Comparison of ENCODE assay signal across 2 cellular contexts in the genomic region with DNA sequence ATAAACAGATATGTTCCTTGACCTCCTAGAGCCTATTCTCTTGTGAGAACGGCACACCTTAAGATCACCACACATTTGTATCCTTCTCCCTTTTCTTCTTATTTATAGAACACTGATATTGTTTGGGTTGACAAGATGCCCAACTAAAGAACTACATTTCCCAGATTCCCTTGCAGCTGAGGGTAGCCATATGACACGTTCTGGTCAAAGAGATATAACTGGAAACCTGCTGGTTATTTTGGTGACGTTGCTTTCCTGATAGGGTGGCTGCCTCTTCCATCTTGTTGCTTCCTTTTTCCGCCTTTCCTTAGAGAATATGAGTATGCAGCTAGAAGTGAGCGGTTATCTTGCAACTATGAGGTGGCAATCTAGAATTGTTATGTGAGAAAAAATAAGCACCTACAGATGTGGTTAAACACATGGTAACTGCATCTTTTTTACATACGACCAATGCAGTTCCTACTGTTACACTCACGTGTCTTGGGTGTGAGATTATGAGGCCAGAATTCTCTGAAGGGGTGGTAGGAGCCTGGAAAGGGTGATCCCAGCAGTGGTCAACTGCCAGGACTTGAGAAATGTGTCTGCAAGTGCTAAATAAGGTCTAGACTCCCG.
TF ChIP-seq lines count a peak whose summit lies in the region.

No MANE protein-coding gene starts in this region.

TF ChIP-seq in HepG2, 621 proteins besides CTCF, POLR2A, EP300 and RAD21 (continued from another document):
- peak; percentile 68 for TF ChIP-seq ZNF143 (CRISPR knock-in tag; IDR thresholded peaks at IDR 0.05)
- no peak for TF ChIP-seq ZNF878 (CRISPR knock-in tag; IDR thresholded peaks at IDR 0.05)
- TF ChIP-seq NFE2L1 (CRISPR knock-in tag; IDR thresholded peaks at IDR 0.05; ENCODE audit: borderline replicate concordance) = no peak

TF ChIP-seq in GM12878, 131 proteins besides CTCF, POLR2A, EP300 and RAD21 (continued from another document and continues in another):
- TF ChIP-seq PAX5 (IDR thresholded peaks at IDR 0.05; ENCODE audit: borderline replicate concordance, low read depth, low read length) (no peak), EZH2 (IDR thresholded peaks at IDR 0.05; ENCODE audit: borderline replicate concordance, control insufficient read depth, low read depth, low read length) (no peak), ATF7 (IDR thresholded peaks at IDR 0.05; ENCODE audit: low read depth) (no peak), ZNF24 (IDR thresholded peaks at IDR 0.05) (no peak), ZNF217 (IDR thresholded peaks at IDR 0.05) (no peak), MEF2A (IDR thresholded peaks at IDR 0.05; ENCODE audit: insufficient read depth, low read depth, low read length) (no peak), BCL11A (IDR thresholded peaks at IDR 0.05; ENCODE audit: low read depth, low read length) (no peak), HDAC6 (IDR thresholded peaks at IDR 0.05; ENCODE audit: unreplicated experiment) (no peak), RUNX3 (IDR thresholded peaks at IDR 0.05; ENCODE audit: low read length) (peak; percentile 17; the same call in 1 of the 2 replicates), SP1 (IDR thresholded peaks at IDR 0.05; ENCODE audit: low read depth, low read length) (no peak), NR2F1 (conservative IDR thresholded peaks at IDR 0.05) (no peak), SREBF1 (IDR thresholded peaks at IDR 0.05; ENCODE audit: low read length) (no peak), CREM (IDR thresholded peaks at IDR 0.05; ENCODE audit: low read depth) (no peak), SIX5 (IDR thresholded peaks at IDR 0.05; ENCODE audit: low read depth, low read length, severe bottlenecking) (peak; percentile 67), JUNB (IDR thresholded peaks at IDR 0.05) (no peak), PAX8 (IDR thresholded peaks at IDR 0.05) (no peak), STAT3 (IDR thresholded peaks at IDR 0.05; ENCODE audit: low read depth, low read length) (no peak), POLR2AphosphoS2 (IDR thresholded peaks at IDR 0.05; ENCODE audit: low read depth, low read length) (no peak), STAT1 (conservative IDR thresholded peaks at IDR 0.05) (no peak), YY1 (IDR thresholded peaks at IDR 0.05; ENCODE audit: low read depth, low read length) (0 out of 2 replicates have a peak, but pooled peaks have one; percentile 32), HCFC1 (IDR thresholded peaks at IDR 0.05; ENCODE audit: low read length) (peak; percentile 41; the same call in 1 of the 2 replicates), SMAD1 (IDR thresholded peaks at IDR 0.05; ENCODE audit: low read depth, partially characterized antibody) (no peak), BRCA1 (IDR thresholded peaks at IDR 0.05; ENCODE audit: low read depth, low read length) (no peak)
- TF ChIP-seq, protein P1, sequence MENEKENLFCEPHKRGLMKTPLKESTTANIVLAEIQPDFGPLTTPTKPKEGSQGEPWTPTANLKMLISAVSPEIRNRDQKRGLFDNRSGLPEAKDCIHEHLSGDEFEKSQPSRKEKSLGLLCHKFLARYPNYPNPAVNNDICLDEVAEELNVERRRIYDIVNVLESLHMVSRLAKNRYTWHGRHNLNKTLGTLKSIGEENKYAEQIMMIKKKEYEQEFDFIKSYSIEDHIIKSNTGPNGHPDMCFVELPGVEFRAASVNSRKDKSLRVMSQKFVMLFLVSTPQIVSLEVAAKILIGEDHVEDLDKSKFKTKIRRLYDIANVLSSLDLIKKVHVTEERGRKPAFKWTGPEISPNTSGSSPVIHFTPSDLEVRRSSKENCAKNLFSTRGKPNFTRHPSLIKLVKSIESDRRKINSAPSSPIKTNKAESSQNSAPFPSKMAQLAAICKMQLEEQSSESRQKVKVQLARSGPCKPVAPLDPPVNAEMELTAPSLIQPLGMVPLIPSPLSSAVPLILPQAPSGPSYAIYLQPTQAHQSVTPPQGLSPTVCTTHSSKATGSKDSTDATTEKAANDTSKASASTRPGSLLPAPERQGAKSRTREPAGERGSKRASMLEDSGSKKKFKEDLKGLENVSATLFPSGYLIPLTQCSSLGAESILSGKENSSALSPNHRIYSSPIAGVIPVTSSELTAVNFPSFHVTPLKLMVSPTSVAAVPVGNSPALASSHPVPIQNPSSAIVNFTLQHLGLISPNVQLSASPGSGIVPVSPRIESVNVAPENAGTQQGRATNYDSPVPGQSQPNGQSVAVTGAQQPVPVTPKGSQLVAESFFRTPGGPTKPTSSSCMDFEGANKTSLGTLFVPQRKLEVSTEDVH (IDR thresholded peaks at IDR 0.05; ENCODE audit: low read depth, partially characterized antibody) = no peak
- TF ChIP-seq, protein P2, sequence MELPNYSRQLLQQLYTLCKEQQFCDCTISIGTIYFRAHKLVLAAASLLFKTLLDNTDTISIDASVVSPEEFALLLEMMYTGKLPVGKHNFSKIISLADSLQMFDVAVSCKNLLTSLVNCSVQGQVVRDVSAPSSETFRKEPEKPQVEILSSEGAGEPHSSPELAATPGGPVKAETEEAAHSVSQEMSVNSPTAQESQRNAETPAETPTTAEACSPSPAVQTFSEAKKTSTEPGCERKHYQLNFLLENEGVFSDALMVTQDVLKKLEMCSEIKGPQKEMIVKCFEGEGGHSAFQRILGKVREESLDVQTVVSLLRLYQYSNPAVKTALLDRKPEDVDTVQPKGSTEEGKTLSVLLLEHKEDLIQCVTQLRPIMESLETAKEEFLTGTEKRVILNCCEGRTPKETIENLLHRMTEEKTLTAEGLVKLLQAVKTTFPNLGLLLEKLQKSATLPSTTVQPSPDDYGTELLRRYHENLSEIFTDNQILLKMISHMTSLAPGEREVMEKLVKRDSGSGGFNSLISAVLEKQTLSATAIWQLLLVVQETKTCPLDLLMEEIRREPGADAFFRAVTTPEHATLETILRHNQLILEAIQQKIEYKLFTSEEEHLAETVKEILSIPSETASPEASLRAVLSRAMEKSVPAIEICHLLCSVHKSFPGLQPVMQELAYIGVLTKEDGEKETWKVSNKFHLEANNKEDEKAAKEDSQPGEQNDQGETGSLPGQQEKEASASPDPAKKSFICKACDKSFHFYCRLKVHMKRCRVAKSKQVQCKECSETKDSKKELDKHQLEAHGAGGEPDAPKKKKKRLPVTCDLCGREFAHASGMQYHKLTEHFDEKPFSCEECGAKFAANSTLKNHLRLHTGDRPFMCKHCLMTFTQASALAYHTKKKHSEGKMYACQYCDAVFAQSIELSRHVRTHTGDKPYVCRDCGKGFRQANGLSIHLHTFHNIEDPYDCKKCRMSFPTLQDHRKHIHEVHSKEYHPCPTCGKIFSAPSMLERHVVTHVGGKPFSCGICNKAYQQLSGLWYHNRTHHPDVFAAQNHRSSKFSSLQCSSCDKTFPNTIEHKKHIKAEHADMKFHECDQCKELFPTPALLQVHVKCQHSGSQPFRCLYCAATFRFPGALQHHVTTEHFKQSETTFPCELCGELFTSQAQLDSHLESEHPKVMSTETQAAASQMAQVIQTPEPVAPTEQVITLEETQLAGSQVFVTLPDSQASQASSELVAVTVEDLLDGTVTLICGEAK (IDR thresholded peaks at IDR 0.05; ENCODE audit: borderline replicate concordance) = no peak
- TF ChIP-seq, protein P3, sequence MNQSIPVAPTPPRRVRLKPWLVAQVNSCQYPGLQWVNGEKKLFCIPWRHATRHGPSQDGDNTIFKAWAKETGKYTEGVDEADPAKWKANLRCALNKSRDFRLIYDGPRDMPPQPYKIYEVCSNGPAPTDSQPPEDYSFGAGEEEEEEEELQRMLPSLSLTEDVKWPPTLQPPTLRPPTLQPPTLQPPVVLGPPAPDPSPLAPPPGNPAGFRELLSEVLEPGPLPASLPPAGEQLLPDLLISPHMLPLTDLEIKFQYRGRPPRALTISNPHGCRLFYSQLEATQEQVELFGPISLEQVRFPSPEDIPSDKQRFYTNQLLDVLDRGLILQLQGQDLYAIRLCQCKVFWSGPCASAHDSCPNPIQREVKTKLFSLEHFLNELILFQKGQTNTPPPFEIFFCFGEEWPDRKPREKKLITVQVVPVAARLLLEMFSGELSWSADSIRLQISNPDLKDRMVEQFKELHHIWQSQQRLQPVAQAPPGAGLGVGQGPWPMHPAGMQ (IDR thresholded peaks at IDR 0.05; ENCODE audit: borderline replicate concordance) = no peak
- TF ChIP-seq, protein P4, sequence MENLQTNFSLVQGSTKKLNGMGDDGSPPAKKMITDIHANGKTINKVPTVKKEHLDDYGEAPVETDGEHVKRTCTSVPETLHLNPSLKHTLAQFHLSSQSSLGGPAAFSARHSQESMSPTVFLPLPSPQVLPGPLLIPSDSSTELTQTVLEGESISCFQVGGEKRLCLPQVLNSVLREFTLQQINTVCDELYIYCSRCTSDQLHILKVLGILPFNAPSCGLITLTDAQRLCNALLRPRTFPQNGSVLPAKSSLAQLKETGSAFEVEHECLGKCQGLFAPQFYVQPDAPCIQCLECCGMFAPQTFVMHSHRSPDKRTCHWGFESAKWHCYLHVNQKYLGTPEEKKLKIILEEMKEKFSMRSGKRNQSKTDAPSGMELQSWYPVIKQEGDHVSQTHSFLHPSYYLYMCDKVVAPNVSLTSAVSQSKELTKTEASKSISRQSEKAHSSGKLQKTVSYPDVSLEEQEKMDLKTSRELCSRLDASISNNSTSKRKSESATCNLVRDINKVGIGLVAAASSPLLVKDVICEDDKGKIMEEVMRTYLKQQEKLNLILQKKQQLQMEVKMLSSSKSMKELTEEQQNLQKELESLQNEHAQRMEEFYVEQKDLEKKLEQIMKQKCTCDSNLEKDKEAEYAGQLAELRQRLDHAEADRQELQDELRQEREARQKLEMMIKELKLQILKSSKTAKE (IDR thresholded peaks at IDR 0.05; ENCODE audit: low read depth, poor library complexity, severe bottlenecking) = no peak
- TF ChIP-seq, protein P5, sequence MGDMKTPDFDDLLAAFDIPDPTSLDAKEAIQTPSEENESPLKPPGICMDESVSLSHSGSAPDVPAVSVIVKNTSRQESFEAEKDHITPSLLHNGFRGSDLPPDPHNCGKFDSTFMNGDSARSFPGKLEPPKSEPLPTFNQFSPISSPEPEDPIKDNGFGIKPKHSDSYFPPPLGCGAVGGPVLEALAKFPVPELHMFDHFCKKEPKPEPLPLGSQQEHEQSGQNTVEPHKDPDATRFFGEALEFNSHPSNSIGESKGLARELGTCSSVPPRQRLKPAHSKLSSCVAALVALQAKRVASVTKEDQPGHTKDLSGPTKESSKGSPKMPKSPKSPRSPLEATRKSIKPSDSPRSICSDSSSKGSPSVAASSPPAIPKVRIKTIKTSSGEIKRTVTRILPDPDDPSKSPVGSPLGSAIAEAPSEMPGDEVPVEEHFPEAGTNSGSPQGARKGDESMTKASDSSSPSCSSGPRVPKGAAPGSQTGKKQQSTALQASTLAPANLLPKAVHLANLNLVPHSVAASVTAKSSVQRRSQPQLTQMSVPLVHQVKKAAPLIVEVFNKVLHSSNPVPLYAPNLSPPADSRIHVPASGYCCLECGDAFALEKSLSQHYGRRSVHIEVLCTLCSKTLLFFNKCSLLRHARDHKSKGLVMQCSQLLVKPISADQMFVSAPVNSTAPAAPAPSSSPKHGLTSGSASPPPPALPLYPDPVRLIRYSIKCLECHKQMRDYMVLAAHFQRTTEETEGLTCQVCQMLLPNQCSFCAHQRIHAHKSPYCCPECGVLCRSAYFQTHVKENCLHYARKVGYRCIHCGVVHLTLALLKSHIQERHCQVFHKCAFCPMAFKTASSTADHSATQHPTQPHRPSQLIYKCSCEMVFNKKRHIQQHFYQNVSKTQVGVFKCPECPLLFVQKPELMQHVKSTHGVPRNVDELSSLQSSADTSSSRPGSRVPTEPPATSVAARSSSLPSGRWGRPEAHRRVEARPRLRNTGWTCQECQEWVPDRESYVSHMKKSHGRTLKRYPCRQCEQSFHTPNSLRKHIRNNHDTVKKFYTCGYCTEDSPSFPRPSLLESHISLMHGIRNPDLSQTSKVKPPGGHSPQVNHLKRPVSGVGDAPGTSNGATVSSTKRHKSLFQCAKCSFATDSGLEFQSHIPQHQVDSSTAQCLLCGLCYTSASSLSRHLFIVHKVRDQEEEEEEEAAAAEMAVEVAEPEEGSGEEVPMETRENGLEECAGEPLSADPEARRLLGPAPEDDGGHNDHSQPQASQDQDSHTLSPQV (IDR thresholded peaks at IDR 0.05) = no peak
- TF ChIP-seq, protein P6, sequence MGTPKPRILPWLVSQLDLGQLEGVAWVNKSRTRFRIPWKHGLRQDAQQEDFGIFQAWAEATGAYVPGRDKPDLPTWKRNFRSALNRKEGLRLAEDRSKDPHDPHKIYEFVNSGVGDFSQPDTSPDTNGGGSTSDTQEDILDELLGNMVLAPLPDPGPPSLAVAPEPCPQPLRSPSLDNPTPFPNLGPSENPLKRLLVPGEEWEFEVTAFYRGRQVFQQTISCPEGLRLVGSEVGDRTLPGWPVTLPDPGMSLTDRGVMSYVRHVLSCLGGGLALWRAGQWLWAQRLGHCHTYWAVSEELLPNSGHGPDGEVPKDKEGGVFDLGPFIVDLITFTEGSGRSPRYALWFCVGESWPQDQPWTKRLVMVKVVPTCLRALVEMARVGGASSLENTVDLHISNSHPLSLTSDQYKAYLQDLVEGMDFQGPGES (IDR thresholded peaks at IDR 0.05) = no peak
- TF ChIP-seq, protein P7, sequence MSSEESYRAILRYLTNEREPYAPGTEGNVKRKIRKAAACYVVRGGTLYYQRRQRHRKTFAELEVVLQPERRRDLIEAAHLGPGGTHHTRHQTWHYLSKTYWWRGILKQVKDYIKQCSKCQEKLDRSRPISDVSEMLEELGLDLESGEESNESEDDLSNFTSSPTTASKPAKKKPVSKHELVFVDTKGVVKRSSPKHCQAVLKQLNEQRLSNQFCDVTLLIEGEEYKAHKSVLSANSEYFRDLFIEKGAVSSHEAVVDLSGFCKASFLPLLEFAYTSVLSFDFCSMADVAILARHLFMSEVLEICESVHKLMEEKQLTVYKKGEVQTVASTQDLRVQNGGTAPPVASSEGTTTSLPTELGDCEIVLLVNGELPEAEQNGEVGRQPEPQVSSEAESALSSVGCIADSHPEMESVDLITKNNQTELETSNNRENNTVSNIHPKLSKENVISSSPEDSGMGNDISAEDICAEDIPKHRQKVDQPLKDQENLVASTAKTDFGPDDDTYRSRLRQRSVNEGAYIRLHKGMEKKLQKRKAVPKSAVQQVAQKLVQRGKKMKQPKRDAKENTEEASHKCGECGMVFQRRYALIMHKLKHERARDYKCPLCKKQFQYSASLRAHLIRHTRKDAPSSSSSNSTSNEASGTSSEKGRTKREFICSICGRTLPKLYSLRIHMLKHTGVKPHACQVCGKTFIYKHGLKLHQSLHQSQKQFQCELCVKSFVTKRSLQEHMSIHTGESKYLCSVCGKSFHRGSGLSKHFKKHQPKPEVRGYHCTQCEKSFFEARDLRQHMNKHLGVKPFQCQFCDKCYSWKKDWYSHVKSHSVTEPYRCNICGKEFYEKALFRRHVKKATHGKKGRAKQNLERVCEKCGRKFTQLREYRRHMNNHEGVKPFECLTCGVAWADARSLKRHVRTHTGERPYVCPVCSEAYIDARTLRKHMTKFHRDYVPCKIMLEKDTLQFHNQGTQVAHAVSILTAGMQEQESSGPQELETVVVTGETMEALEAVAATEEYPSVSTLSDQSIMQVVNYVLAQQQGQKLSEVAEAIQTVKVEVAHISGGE (CRISPR knock-in tag; IDR thresholded peaks at IDR 0.05) = no peak
